In the genomic region with DNA sequence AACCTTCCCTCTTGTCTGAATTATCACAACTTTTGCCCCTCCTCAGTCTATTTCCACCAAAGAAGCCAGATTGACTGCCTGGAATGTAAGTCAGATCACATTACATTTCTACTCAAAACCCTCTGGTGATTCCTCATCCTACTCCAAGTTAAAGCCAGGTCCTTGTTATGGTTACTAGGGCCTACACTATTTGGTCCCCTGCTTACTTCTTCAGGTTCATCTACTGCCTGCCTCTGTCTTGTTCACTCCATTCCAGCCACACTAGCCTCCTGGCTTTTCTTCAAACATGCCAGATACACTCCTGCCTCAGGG, we compare ENCODE assay signal across 17 cellular contexts. TPM values are rescaled to one million over a fixed set of nuclear protein-coding genes. Genes with fewer than 3 reads are reported as not detected.
DNase-seq lines count a peak whose midpoint lies in the region; ATAC-seq and TF ChIP-seq lines count a peak whose summit lies in the region.
"Had no signal": no experiment of that assay in that cellular context is flagged by ENCODE, and none has a peak within 500 bp of the region (broad histone marks: within the 10 kb centered on the region; RNA-seq: fewer than 3 reads in every experiment).

No MANE protein-coding gene starts in this region.

- H3K27ac ChIP-seq in mesendoderm (ENCODE audit: low read depth, low read length): no peak overlapping the region
- H3K27ac ChIP-seq: esophagus squamous epithelium had no signal

- no peaks in the 10 kb centered on the region for H3K27me3 Mint-ChIP-seq in activated CD4-positive, alpha-beta T cell treated with anti-CD3 and anti-CD28 coated beads, Interleukin-2, amount 10 ng/mL, durations not matched to agents 7 days and 5 days
- H3K27me3 Mint-ChIP-seq in chondrocyte (ENCODE audit: low read depth): no peaks in the 10 kb centered on the region

- H3K4me3 ChIP-seq in mesendoderm (ENCODE audit: low read length): no peak overlapping the region
- H3K4me3 ChIP-seq: esophagus squamous epithelium, transverse colon had no signal

- no peak overlapping the region for H3K23ac ChIP-seq in mesendoderm (ENCODE audit: low read length)

- peak; percentile 44 for ATAC-seq in stimulated activated effector memory CD8-positive, alpha-beta T cell treated with anti-CD3 and anti-CD28 coated beads, Interleukin-12 subunit alpha, Interleukin-12 subunit beta, amount 100 ng/mL, for 72 hours
- ATAC-seq: HepG2 had no signal

- H3K56ac ChIP-seq in mesendoderm (ENCODE audit: low read length): no peak overlapping the region

- no peak overlapping the region for H4K5ac ChIP-seq in mesendoderm (ENCODE audit: low read length)

- H2BK120ac ChIP-seq in mesendoderm (ENCODE audit: low read depth, low read length): no peak overlapping the region

- CTCF ChIA-PET in activated CD4-positive, alpha-beta T cell treated with anti-CD3 and anti-CD28 coated beads, Interleukin-2, amount 10 ng/mL, durations not matched to agents 7 days and 5 days (lab: Charles Lee): interaction anchor here (1.3 to 7.6 kb wide), 3 partner anchors 9 to 48 kb away, joined by 6 to 61 read pairs (median 6); a partner anchor contains a TSS

- no peak overlapping the region for H2BK5ac ChIP-seq in mesendoderm (ENCODE audit: low read length)

- no peaks in the 10 kb centered on the region for H3K36me3 ChIP-seq in mesendoderm (ENCODE audit: control insufficient read depth, insufficient read depth, low read length)
- H3K36me3 ChIP-seq: transverse colon had no signal

- no peak overlapping the region for H3K18ac ChIP-seq in mesendoderm (ENCODE audit: low read length)

- POLR2A ChIA-PET in activated CD4-positive, alpha-beta T cell treated with anti-CD3 and anti-CD28 coated beads, Interleukin-2, amount 10 ng/mL, durations not matched to agents 7 days and 5 days (lab: Charles Lee): no interaction called here

- H3K4me3 Mint-ChIP-seq in activated CD4-positive, alpha-beta T cell treated with anti-CD3 and anti-CD28 coated beads, Interleukin-2, amount 10 ng/mL, durations not matched to agents 7 days and 5 days: no peak overlapping the region
- H3K4me3 Mint-ChIP-seq in chondrocyte (ENCODE audit: unreplicated experiment): no peak overlapping the region
- H3K4me3 Mint-ChIP-seq in stimulated activated effector memory CD8-positive, alpha-beta T cell treated with anti-CD3 and anti-CD28 coated beads, Interleukin-12 subunit alpha, Interleukin-12 subunit beta, amount 100 ng/mL, for 72 hours: peak overlapping the region; percentile 32

- no peaks in the 10 kb centered on the region for H3K4me1 ChIP-seq in mesendoderm (ENCODE audit: control insufficient read depth, low read depth, low read length)
- H3K4me1 ChIP-seq: esophagus squamous epithelium had no signal

- no peaks in the 10 kb centered on the region for H3K9me3 Mint-ChIP-seq in activated CD4-positive, alpha-beta T cell treated with anti-CD3 and anti-CD28 coated beads, Interleukin-2, amount 10 ng/mL, durations not matched to agents 7 days and 5 days
- no peaks in the 10 kb centered on the region for H3K9me3 Mint-ChIP-seq in chondrocyte (ENCODE audit: low read depth)
- H3K9me3 Mint-ChIP-seq in stimulated activated effector memory CD8-positive, alpha-beta T cell treated with anti-CD3 and anti-CD28 coated beads, Interleukin-12 subunit alpha, Interleukin-12 subunit beta, amount 100 ng/mL, for 72 hours: no peaks in the 10 kb centered on the region

- no peak overlapping the region for H3K4ac ChIP-seq in mesendoderm (ENCODE audit: low read depth, low read length)

- no peaks in the 10 kb centered on the region for H3K79me2 ChIP-seq in mesendoderm (ENCODE audit: control insufficient read depth, insufficient read depth, low read length)

- H3K27ac Mint-ChIP-seq in activated CD4-positive, alpha-beta T cell treated with anti-CD3 and anti-CD28 coated beads, Interleukin-2, amount 10 ng/mL, durations not matched to agents 7 days and 5 days: peak overlapping the region; percentile 61
- peak overlapping the region; percentile 70 for H3K27ac Mint-ChIP-seq in chondrocyte (ENCODE audit: unreplicated experiment)
- H3K27ac Mint-ChIP-seq in stimulated activated effector memory CD8-positive, alpha-beta T cell treated with anti-CD3 and anti-CD28 coated beads, Interleukin-12 subunit alpha, Interleukin-12 subunit beta, amount 100 ng/mL, for 72 hours: peak overlapping the region; percentile 91

- peaks cover 26% of the 10 kb centered on the region for H3K4me1 Mint-ChIP-seq in activated CD4-positive, alpha-beta T cell treated with anti-CD3 and anti-CD28 coated beads, Interleukin-2, amount 10 ng/mL, durations not matched to agents 7 days and 5 days
- H3K4me1 Mint-ChIP-seq in chondrocyte (ENCODE audit: low read depth): peaks cover 34% of the 10 kb centered on the region
- peaks cover 39% of the 10 kb centered on the region for H3K4me1 Mint-ChIP-seq in stimulated activated effector memory CD8-positive, alpha-beta T cell treated with anti-CD3 and anti-CD28 coated beads, Interleukin-12 subunit alpha, Interleukin-12 subunit beta, amount 100 ng/mL, for 72 hours

- H3K79me1 ChIP-seq in mesendoderm (ENCODE audit: low read length): no peaks in the 10 kb centered on the region

- TF ChIP-seq CTCF in chondrocyte (IDR thresholded peaks at IDR 0.05): no peak

- H3K4me2 ChIP-seq in mesendoderm (ENCODE audit: low read length): no peak overlapping the region

- H4K8ac ChIP-seq in mesendoderm (ENCODE audit: low read depth, low read length): no peak overlapping the region

- no peak overlapping the region for H3K9ac ChIP-seq in mesendoderm (ENCODE audit: low read length)

- DNase-seq in activated CD4-positive, alpha-beta T cell treated with anti-CD3 and anti-CD28 coated beads, Interleukin-2, amount 10 ng/mL, durations not matched to agents 7 days and 5 days: no peak
- DNase-seq in activated CD4-positive, alpha-beta T cell treated with anti-CD3 and anti-CD28 coated beads, Interleukin-2, amount 50 U/mL, for 1 hour: no peak
- DNase-seq in M059J (ENCODE audit: low read depth) (peak; percentile 44), chondrocyte (ENCODE audit: low spot score) (no peak), HuH-7.5 (ENCODE audit: low spot score) (no peak), mesendoderm (no peak), ecto neural progenitor cell (ENCODE audit: low spot score) (no peak)
- DNase-seq in stimulated activated effector memory CD8-positive, alpha-beta T cell treated with anti-CD3 and anti-CD28 coated beads, Interleukin-12 subunit alpha, Interleukin-12 subunit beta, amount 100 ng/mL, for 72 hours (ENCODE audit: low spot score in 2 of 2): no peak
- DNase-seq: activated CD4-positive, alpha-beta T cell treated with anti-CD3 and anti-CD28 coated beads, Interleukin-2, amount 50 U/mL, for 4 hours; cortex of kidney; DMS53; esophagus squamous epithelium; NCI-H1092 treated with DMSO at 0.1 percent for 48 hours; NCI-H446; occipital lobe; transverse colon had no signal

- H3K36me3 Mint-ChIP-seq in activated CD4-positive, alpha-beta T cell treated with anti-CD3 and anti-CD28 coated beads, Interleukin-2, amount 10 ng/mL, durations not matched to agents 7 days and 5 days (ENCODE audit: low read depth): peaks cover 44% of the 10 kb centered on the region
- peaks cover 1% of the 10 kb centered on the region for H3K36me3 Mint-ChIP-seq in chondrocyte (ENCODE audit: low read depth)
- peaks cover 81% of the 10 kb centered on the region for H3K36me3 Mint-ChIP-seq in stimulated activated effector memory CD8-positive, alpha-beta T cell treated with anti-CD3 and anti-CD28 coated beads, Interleukin-12 subunit alpha, Interleukin-12 subunit beta, amount 100 ng/mL, for 72 hours

- no peak overlapping the region for H2AK5ac ChIP-seq in mesendoderm (ENCODE audit: low read length)

- H3K27me3 ChIP-seq in mesendoderm (ENCODE audit: insufficient read depth, low read length, poor library complexity): no peaks in the 10 kb centered on the region
- H3K27me3 ChIP-seq: esophagus squamous epithelium, transverse colon had no signal

- no peak overlapping the region for H2BK15ac ChIP-seq in mesendoderm (replicated peaks; ENCODE audit: low read depth)

RNA-seq across cellular contexts. Expression of a gene that starts 43.2 kb away (rescaled TPM):
- under 1 TPM; 0.35 to 0.75 TPM for total RNA-seq in activated CD4-positive, alpha-beta T cell treated with anti-CD3 and anti-CD28 coated beads, Interleukin-2, amount 10 ng/mL, durations not matched to agents 7 days and 5 days
- total RNA-seq in M059J (2014; rRNA removed; shearing (Covaris generic)): 0.76 TPM in 1 of 2 replicates, not detected in the other
- 0.05 TPM in 1 of 3 replicates, not detected in the others for total RNA-seq in chondrocyte
- 0.08 TPM for polyA plus RNA-seq in mesendoderm (2013, experiment 1 of 2)
- 0.06 TPM for polyA plus RNA-seq in mesendoderm (2013, experiment 2 of 2)
- total RNA-seq: HepG2 had no signal
- polyA plus RNA-seq: HepG2 had no signal

RNA-seq across cellular contexts. Expression of a gene that starts 48.3 kb away (rescaled TPM):
- 10 to 100 TPM; 57.4 to 68.7 TPM for total RNA-seq in activated CD4-positive, alpha-beta T cell treated with anti-CD3 and anti-CD28 coated beads, Interleukin-2, amount 10 ng/mL, durations not matched to agents 7 days and 5 days
- total RNA-seq in M059J (2014; rRNA removed; shearing (Covaris generic)): 13.7 and 22.3 TPM in 2 replicates
- total RNA-seq in chondrocyte: 25.9 to 28.8 TPM (median 27.8 TPM) in 3 replicates
- 14.7 TPM for polyA plus RNA-seq in mesendoderm (2013, experiment 1 of 2)
- polyA plus RNA-seq in mesendoderm (2013, experiment 2 of 2): 15.2 TPM
